In genomic region chr2:235703711-235704295, GRCh38 we compare ENCODE assay signal across 1 cellular context.
TF ChIP-seq lines count a peak whose summit lies in the region.

No MANE protein-coding gene starts in this region.

TF ChIP-seq in HCT116, 20 proteins besides CTCF, POLR2A, EP300 and RAD21 (continued from another document):
- TF ChIP-seq ZBTB33 (IDR thresholded peaks at IDR 0.05; ENCODE audit: extremely low read depth, insufficient replicate concordance, low read length): no peak
- TF ChIP-seq JUND (IDR thresholded peaks at IDR 0.05): no peak
- no peak for TF ChIP-seq FOSL1 (IDR thresholded peaks at IDR 0.05; ENCODE audit: low read depth)
- no peak for TF ChIP-seq SIN3A (IDR thresholded peaks at IDR 0.05; ENCODE audit: low read depth)
- no peak for TF ChIP-seq ZNF274 (IDR thresholded peaks at IDR 0.05; ENCODE audit: low read depth, low read length)
- TF ChIP-seq EGR1 (IDR thresholded peaks at IDR 0.05; ENCODE audit: low read depth): no peak
- TF ChIP-seq YY1 (IDR thresholded peaks at IDR 0.05; ENCODE audit: extremely low read depth, insufficient replicate concordance, low read depth, low read length): no peak
- TF ChIP-seq ELF1 (IDR thresholded peaks at IDR 0.05; ENCODE audit: borderline replicate concordance, low read depth): no peak
- no peak for TF ChIP-seq CBX3 (IDR thresholded peaks at IDR 0.05; ENCODE audit: low read depth)
- no peak for TF ChIP-seq ZFX (IDR thresholded peaks at IDR 0.05)
- no peak for TF ChIP-seq EZH2 (IDR thresholded peaks at IDR 0.05)
- TF ChIP-seq POLR2AphosphoS5 (IDR thresholded peaks at IDR 0.05; ENCODE audit: low read depth, low read length): no peak
- no peak for TF ChIP-seq SP1 (IDR thresholded peaks at IDR 0.05; ENCODE audit: low read depth)
- TF ChIP-seq MAX (IDR thresholded peaks at IDR 0.05): no peak
- TF ChIP-seq ATF3 (IDR thresholded peaks at IDR 0.05): no peak
TF ChIP-seq in HCT116: peak in this region for 0.
